ENCODE assay signal across 17 cellular contexts in the genomic region with DNA sequence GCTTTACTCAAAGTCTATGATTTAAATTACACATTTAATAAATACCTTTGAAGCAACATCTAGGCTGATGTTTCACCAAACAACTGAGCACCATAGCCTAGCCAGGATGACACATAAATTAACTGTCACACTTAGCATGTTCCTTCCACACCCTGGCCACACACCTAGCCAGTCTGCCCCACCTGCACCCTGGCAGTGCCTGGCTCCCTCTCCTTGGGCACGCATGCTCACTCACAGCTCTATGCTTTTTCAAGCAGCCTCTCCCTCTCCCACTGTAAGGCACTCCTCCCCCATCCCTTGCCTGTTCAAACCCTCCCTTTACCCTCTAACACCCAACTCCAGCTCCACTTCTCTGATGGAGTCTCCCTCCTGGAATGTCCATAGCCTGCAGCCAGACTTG.
DNase-seq lines count a peak whose midpoint lies in the region; ATAC-seq and TF ChIP-seq lines count a peak whose summit lies in the region.
"Had no signal": no experiment of that assay in that cellular context is flagged by ENCODE, and none has a peak within 500 bp of the region (broad histone marks: within the 10 kb centered on the region; RNA-seq: fewer than 3 reads in every experiment).

No MANE protein-coding gene starts in this region.

- ATAC-seq in mucosa of descending colon = peak; percentile 41
- ATAC-seq in GM21619 (IDR thresholded peaks at IDR 0.05; ENCODE audit: unreplicated experiment) = no peak
- ATAC-seq: GM23338, HCT116 had no signal

- H3K4me3 Mint-ChIP-seq in endodermal cell (no peak overlapping the region), neural progenitor cell (no peak overlapping the region)
- H3K4me3 Mint-ChIP-seq: CD4-positive, CD25-positive, alpha-beta regulatory T cell; GM23338; HFFc6 had no signal

- 98 to 100% methylated on average over 1 of the region's 1 CpG for WGBS in endodermal cell (ENCODE audit: insufficient coverage in 1 of 2, insufficient read length in 1 of 2), 2 experiments

- no peaks in the 10 kb centered on the region for H4K20me1 ChIP-seq in neural progenitor cell (ENCODE audit: low read depth)

- no peaks in the 10 kb centered on the region for H3K79me2 ChIP-seq in neural progenitor cell (ENCODE audit: low read depth)

- H3K27ac Mint-ChIP-seq in endodermal cell (no peak overlapping the region), neural progenitor cell (peak overlapping the region; percentile 64)
- H3K27ac Mint-ChIP-seq: GM23338, HFFc6 had no signal

- H3K27me3 Mint-ChIP-seq in endodermal cell (ENCODE audit: insufficient read depth) (peaks cover 38% of the 10 kb centered on the region), neural progenitor cell (ENCODE audit: insufficient read depth, low read depth) (peaks cover 7% of the 10 kb centered on the region)
- H3K27me3 Mint-ChIP-seq: CD4-positive, CD25-positive, alpha-beta regulatory T cell had no signal

- no peak overlapping the region for H3K4me2 ChIP-seq in neural progenitor cell
- H3K4me2 ChIP-seq: GM23338 had no signal

- H3K36me3 ChIP-seq in Peyer's patch (no peaks in the 10 kb centered on the region), endodermal cell (ENCODE audit: control insufficient read depth, insufficient read depth, low read length) (no peaks in the 10 kb centered on the region), mucosa of descending colon (ENCODE audit: low read depth) (no peaks in the 10 kb centered on the region), neural progenitor cell (no peaks in the 10 kb centered on the region)
- H3K36me3 ChIP-seq: BE2C had no signal

- H3K9me3 Mint-ChIP-seq in endodermal cell = peaks cover 7% of the 10 kb centered on the region
- H3K9me3 Mint-ChIP-seq in neural progenitor cell = no peaks in the 10 kb centered on the region
- H3K9me3 Mint-ChIP-seq: GM23338 had no signal

- no peak overlapping the region for H2AFZ ChIP-seq in neural progenitor cell (replicated peaks)

- intact Hi-C loops in mucosa of descending colon (cut with DNase I, micrococcal nuclease) = no loop called here

- H3K27ac ChIP-seq in Peyer's patch (peak overlapping the region in 1 of 4 donors; percentile 38), endodermal cell (ENCODE audit: low read depth, low read length) (no peak overlapping the region), neural progenitor cell (no peak overlapping the region)

- no peak overlapping the region for H3K4me3 ChIP-seq in Peyer's patch
- no peak overlapping the region for H3K4me3 ChIP-seq in endodermal cell (ENCODE audit: low read length)
- H3K4me3 ChIP-seq in mucosa of descending colon = no peak overlapping the region
- H3K4me3 ChIP-seq in neural progenitor cell = no peak overlapping the region
- H3K4me3 ChIP-seq: GM23338 had no signal

- no peak for TF ChIP-seq POLR2A in Peyer's patch (IDR thresholded peaks at IDR 0.05)

- H3K9me3 ChIP-seq in Peyer's patch = no peaks in the 10 kb centered on the region
- H3K9me3 ChIP-seq in endodermal cell (ENCODE audit: control insufficient read depth, low read length) = peaks cover 14% of the 10 kb centered on the region
- H3K9me3 ChIP-seq in mucosa of descending colon = no peaks in the 10 kb centered on the region
- no peaks in the 10 kb centered on the region for H3K9me3 ChIP-seq in neural progenitor cell (ENCODE audit: low read depth)
- H3K9me3 ChIP-seq: BE2C, Caco-2 had no signal

- H3F3A ChIP-seq in neural progenitor cell (ENCODE audit: low read depth) = no peaks in the 10 kb centered on the region

- peaks cover 28% of the 10 kb centered on the region for H3K4me1 Mint-ChIP-seq in endodermal cell
- peaks cover 28% of the 10 kb centered on the region for H3K4me1 Mint-ChIP-seq in neural progenitor cell
- H3K4me1 Mint-ChIP-seq: CD4-positive, CD25-positive, alpha-beta regulatory T cell had no signal

- no peaks in the 10 kb centered on the region for H3K27me3 ChIP-seq in Peyer's patch
- no peaks in the 10 kb centered on the region for H3K27me3 ChIP-seq in endodermal cell (ENCODE audit: control insufficient read depth, insufficient read depth, low read length, poor library complexity, severe bottlenecking)
- H3K27me3 ChIP-seq in neural progenitor cell = no peaks in the 10 kb centered on the region
- H3K27me3 ChIP-seq: BE2C had no signal

- DNase-seq in Peyer's patch = peak in 2 of 3 donors; percentile 49 to 62
- peak; percentile 38 for DNase-seq in endodermal cell
- DNase-seq in mucosa of descending colon = no peak
- no peak for DNase-seq in neural progenitor cell (ENCODE audit: low spot score)
- no peak for DNase-seq in NCI-H774 (lab: John Stamatoyannopoulos, UW)
- DNase-seq in NK-92 (lab: John Stamatoyannopoulos, UW; ENCODE audit: unreplicated experiment) = no peak
- DNase-seq: ACHN; BE2C; C1 segment of cervical spinal cord; CD4-positive, CD25-positive, alpha-beta regulatory T cell; H7; HFFc6; IMR-90 had no signal

- no peaks in the 10 kb centered on the region for H3K36me3 Mint-ChIP-seq in endodermal cell (ENCODE audit: low read depth)
- no peaks in the 10 kb centered on the region for H3K36me3 Mint-ChIP-seq in neural progenitor cell
- H3K36me3 Mint-ChIP-seq: CD4-positive, CD25-positive, alpha-beta regulatory T cell had no signal

- H3K4me1 ChIP-seq in Peyer's patch (peaks cover 0 to 6% (median 0%) of the 10 kb centered on the region in 4 donors), endodermal cell (ENCODE audit: control insufficient read depth, insufficient read depth, low read length) (peaks cover 13% of the 10 kb centered on the region), mucosa of descending colon (ENCODE audit: low read depth) (no peaks in the 10 kb centered on the region), neural progenitor cell (peaks cover 5% of the 10 kb centered on the region)
- H3K4me1 ChIP-seq: BE2C had no signal

- H3K9ac ChIP-seq in endodermal cell (ENCODE audit: extremely low read depth, low read length, poor library complexity, severe bottlenecking) (no peak overlapping the region), neural progenitor cell (no peak overlapping the region)

- TF ChIP-seq CTCF in Peyer's patch (IDR thresholded peaks at IDR 0.05) (no peak), endodermal cell (conservative IDR thresholded peaks at IDR 0.05) (no peak), mucosa of descending colon (IDR thresholded peaks at IDR 0.05) (no peak), neural progenitor cell (IDR thresholded peaks at IDR 0.05) (no peak)

Comparison
In these comparisons a context has a peak if more than half of its experiments do, and no peak if none do; other contexts are left out.
1. DNase-seq: peak in Peyer's patch (2 of 3) and endodermal cell (single experiment); none in mucosa of descending colon (0 of 3), neural progenitor cell (single experiment), NCI-H774 (single experiment) and NK-92 (single experiment).